8 cellular contexts compared by ENCODE assay signal in the genomic region with DNA sequence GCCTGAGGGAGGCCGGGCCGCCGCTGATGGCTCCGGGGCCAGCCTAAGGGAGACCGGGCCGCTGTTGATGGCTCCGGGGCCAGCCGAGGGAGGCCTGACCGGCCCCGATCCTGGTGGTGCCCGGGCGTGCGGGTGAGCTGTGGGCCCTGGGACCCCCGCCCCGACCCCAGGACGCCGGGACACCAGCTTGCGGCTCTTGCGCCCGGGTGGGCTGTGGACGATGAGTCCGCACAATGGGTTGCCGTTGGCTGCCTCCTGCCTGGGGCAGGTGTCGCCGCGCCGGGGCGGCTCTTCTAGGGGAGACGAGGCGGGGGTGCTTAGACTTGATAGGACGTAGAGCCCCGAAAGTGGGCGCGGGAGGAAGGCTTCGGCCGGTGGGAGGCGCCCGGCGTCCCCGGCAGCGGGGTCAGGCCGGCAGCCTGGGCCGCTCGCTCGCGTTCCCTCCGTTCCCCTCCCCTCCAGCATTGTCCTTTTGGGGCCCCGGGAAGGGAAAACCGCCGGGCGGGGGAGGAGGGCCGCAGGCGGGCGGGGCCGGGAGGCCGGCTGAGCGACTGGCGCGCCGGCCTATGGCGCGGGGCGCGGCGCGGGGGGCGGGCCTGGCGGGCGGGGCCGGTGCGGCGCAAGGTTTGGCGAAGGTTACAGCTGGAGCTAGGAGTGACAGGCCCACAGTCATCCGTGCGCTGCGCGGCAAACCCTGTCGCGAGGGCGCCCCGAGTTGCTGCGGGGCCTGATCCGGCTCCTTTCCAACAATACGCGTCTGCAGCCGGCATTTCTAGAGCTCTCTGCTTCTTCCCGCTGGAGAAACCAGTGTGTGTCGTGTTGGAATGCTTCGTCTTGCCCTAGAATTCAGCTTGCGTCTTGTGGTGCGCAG. TPM values are rescaled to one million over a fixed set of nuclear protein-coding genes. Genes with fewer than 3 reads are reported as not detected.
DNase-seq lines count a peak whose midpoint lies in the region; ATAC-seq lines count a peak whose summit lies in the region.

No MANE protein-coding gene starts in this region.

- peaks cover 31 to 42% of the 10 kb centered on the region in 2 donors for H3K4me1 Mint-ChIP-seq in natural killer cell treated with Interleukin-12 subunit alpha and Interleukin-12 subunit beta and Interleukin-15 and Interleukin-18, amount 100 ng/mL, for 72 hours (ENCODE audit: low read depth in 2 of 2)

- DNase-seq in EH (ENCODE audit: low read depth) (peak; percentile 86), KBM-7 (peak; percentile 79), RPMI7951 (ENCODE audit: low read depth) (peak; percentile 88), fibroblast of peridontal ligament (ENCODE audit: extremely low read depth) (peak; percentile 77)
- peak; percentile 87 for DNase-seq in activated T-helper 9 cell treated with anti-CD3 and anti-CD28 coated beads, Interleukin-2, amount 50 U/mL, for 16 hours (ENCODE audit: low read depth)
- peak; percentile 92 for DNase-seq in natural killer cell treated with Interleukin-12 subunit alpha and Interleukin-12 subunit beta and Interleukin-15 and Interleukin-18, amount 100 ng/mL, for 72 hours (ENCODE audit: low spot score)
- DNase-seq in stimulated activated naive CD4-positive, alpha-beta T cell treated with Interleukin-2 at 50 U/mL for 16 hours (lab: John Stamatoyannopoulos, UW): peak; percentile 87

- H3K9me3 Mint-ChIP-seq in natural killer cell treated with Interleukin-12 subunit alpha and Interleukin-12 subunit beta and Interleukin-15 and Interleukin-18, amount 100 ng/mL, for 72 hours: no peaks in the 10 kb centered on the region

- peak overlapping the region; percentile 88 for H3K4me3 Mint-ChIP-seq in natural killer cell treated with Interleukin-12 subunit alpha and Interleukin-12 subunit beta and Interleukin-15 and Interleukin-18, amount 100 ng/mL, for 72 hours

- no peaks in the 10 kb centered on the region for H3K27me3 Mint-ChIP-seq in natural killer cell treated with Interleukin-12 subunit alpha and Interleukin-12 subunit beta and Interleukin-15 and Interleukin-18, amount 100 ng/mL, for 72 hours

- ATAC-seq in GM21717 (IDR thresholded peaks at IDR 0.05; ENCODE audit: unreplicated experiment): peak; percentile 80
- ATAC-seq in natural killer cell treated with Interleukin-12 subunit alpha and Interleukin-12 subunit beta and Interleukin-15 and Interleukin-18, amount 100 ng/mL, for 72 hours: peak; percentile 89 to 90

- H3K36me3 Mint-ChIP-seq in natural killer cell treated with Interleukin-12 subunit alpha and Interleukin-12 subunit beta and Interleukin-15 and Interleukin-18, amount 100 ng/mL, for 72 hours: no peaks in the 10 kb centered on the region

- in situ Hi-C loops in KBM-7 (cut with MboI; ENCODE audit: low pct_unique_long_range_greater_than_20kb, low sequenced_read_pairs): no loop called here

- H3K27ac Mint-ChIP-seq in natural killer cell treated with Interleukin-12 subunit alpha and Interleukin-12 subunit beta and Interleukin-15 and Interleukin-18, amount 100 ng/mL, for 72 hours: peak overlapping the region; percentile 55 to 82

RNA-seq across cellular contexts. Expression of a gene that starts 0.8 kb away (rescaled TPM):
- total RNA-seq in RPMI7951 (2014; rRNA removed; shearing (Covaris generic)): 14.1 and 17.4 TPM in 2 replicates
- total RNA-seq in natural killer cell treated with Interleukin-12 subunit alpha and Interleukin-12 subunit beta and Interleukin-15 and Interleukin-18, amount 100 ng/mL, for 72 hours: 10 to 100 TPM; 19.5 to 20.6 TPM

Comparison
In these comparisons a context has a peak if more than half of its experiments do, and no peak if none do; other contexts are left out.
1. Peak in every context shown above with its lines: DNase-seq and ATAC-seq.